Comparison of ENCODE assay signal across 14 cellular contexts in genomic region chr14:59116984-59117415, GRCh38.
DNase-seq lines count a peak whose midpoint lies in the region; ATAC-seq and TF ChIP-seq lines count a peak whose summit lies in the region.
"Had no signal": no experiment of that assay in that cellular context is flagged by ENCODE, and none has a peak within 500 bp of the region (broad histone marks: within the 10 kb centered on the region; RNA-seq: fewer than 3 reads in every experiment).

No MANE protein-coding gene starts in this region.

- no peak overlapping the region for H3K27ac ChIP-seq in smooth muscle cell (ENCODE audit: low read depth)
- H3K27ac ChIP-seq: 22Rv1 had no signal

- H3K4me1 ChIP-seq in smooth muscle cell (ENCODE audit: low read depth): no peaks in the 10 kb centered on the region

- no peaks in the 10 kb centered on the region for H4K20me1 ChIP-seq in smooth muscle cell (ENCODE audit: low read depth)

- no peaks in the 10 kb centered on the region for H3K79me2 ChIP-seq in smooth muscle cell (ENCODE audit: low read depth)

- no peaks in the 10 kb centered on the region for H3F3A ChIP-seq in smooth muscle cell (ENCODE audit: low read depth)

- intact Hi-C loops in posterior vena cava (cut with DNase I): no loop called here

- H2AFZ ChIP-seq in smooth muscle cell (ENCODE audit: low read depth): no peak overlapping the region

- no peak overlapping the region for H3K4me2 ChIP-seq in smooth muscle cell

- TF ChIP-seq CTCF in smooth muscle cell (IDR thresholded peaks at IDR 0.05; ENCODE audit: borderline replicate concordance, insufficient read depth, poor library complexity, severe bottlenecking): no peak

- WGBS in smooth muscle cell (ENCODE audit: low lambda C conversion rate): 85% methylated on average over 2 of the region's 2 CpGs

- no peaks in the 10 kb centered on the region for H3K27me3 ChIP-seq in smooth muscle cell (ENCODE audit: low read depth)

- DNase-seq in DMS153 treated with DMSO at 0.1 percent for 48 hours (lab: John Stamatoyannopoulos, UW; ENCODE audit: unreplicated experiment) (peak; percentile 34), DMS153 (lab: John Stamatoyannopoulos, UW) (no peak), NCI-H748 treated with DMSO at 0.1 percent for 48 hours (lab: John Stamatoyannopoulos, UW) (peak; percentile 12), kidney tubule cell (ENCODE audit: low spot score) (peak; percentile 81), posterior vena cava (ENCODE audit: low spot score) (no peak), smooth muscle cell (lab: John Stamatoyannopoulos, UW; ENCODE audit: unreplicated experiment) (no peak), NCI-H524 (lab: John Stamatoyannopoulos, UW) (no peak)
- DNase-seq: DND-41; effector CD4-positive, alpha-beta T cell; H7; NCI-H446 treated with DMSO at 0.1 percent for 48 hours; SW 1271 had no signal

- H3K4me3 ChIP-seq in smooth muscle cell: no peak overlapping the region

- peak; percentile 68 for ATAC-seq in HG02938 (IDR thresholded peaks at IDR 0.05; ENCODE audit: unreplicated experiment)

- no peaks in the 10 kb centered on the region for H3K36me3 ChIP-seq in smooth muscle cell (ENCODE audit: low read depth)

- H3K9me3 ChIP-seq in smooth muscle cell (replicated peaks; ENCODE audit: low read depth): no peaks in the 10 kb centered on the region

- no peak overlapping the region for H3K9ac ChIP-seq in smooth muscle cell (ENCODE audit: low read depth)

Comparison
In these comparisons a context has a peak if more than half of its experiments do, and no peak if none do; other contexts are left out.
1. DNase-seq: peak in DMS153 treated with DMSO at 0.1 percent for 48 hours (single experiment), NCI-H748 treated with DMSO at 0.1 percent for 48 hours (single experiment) and kidney tubule cell (single experiment); none in DMS153 (single experiment), posterior vena cava (single experiment), smooth muscle cell (single experiment) and NCI-H524 (0 of 2).